In genomic region chr17:45409659-45410076, GRCh38 we compare ENCODE assay signal across 8 cellular contexts. TPM values are rescaled to one million over a fixed set of nuclear protein-coding genes. Genes with fewer than 3 reads are reported as not detected.
DNase-seq lines count a peak whose midpoint lies in the region; ATAC-seq and TF ChIP-seq lines count a peak whose summit lies in the region.

No MANE protein-coding gene starts in this region.

- H3K9me3 ChIP-seq in thymus (ENCODE audit: control insufficient read depth) = peaks cover 2% of the 10 kb centered on the region

- DNase-seq in activated CD8-positive, alpha-beta memory T cell treated with anti-CD3 and anti-CD28 coated beads for 24 hours = peak; percentile 70
- DNase-seq in activated CD8-positive, alpha-beta memory T cell treated with anti-CD3 and anti-CD28 coated beads, Interleukin-2, amount 50 U/mL, for 48 hours = no peak
- DNase-seq in globus pallidus (ENCODE audit: low spot score) (no peak), NCI-H446 (lab: John Stamatoyannopoulos, UW) (no peak)

- no peak for TF ChIP-seq CTCF in VCaP (conservative IDR thresholded peaks at IDR 0.05)

- WGBS in thymus = 13% methylated on average over 5 of the region's 5 CpGs

- H3K27me3 ChIP-seq in layer of hippocampus (ENCODE audit: control insufficient read depth, insufficient read depth, low read length) = no peaks in the 10 kb centered on the region
- H3K27me3 ChIP-seq in thymus (ENCODE audit: control insufficient read depth, insufficient read depth) = no peaks in the 10 kb centered on the region

- H3K27ac ChIP-seq in VCaP (peak overlapping the region; percentile 9; the same call in 1 of the 2 replicates), layer of hippocampus (ENCODE audit: low read depth, low read length) (peak overlapping the region; percentile 76), thymus (ENCODE audit: low read depth) (peak overlapping the region; percentile 97)

- H3K4me1 ChIP-seq in thymus (ENCODE audit: control insufficient read depth, insufficient read depth, low read length) = peaks cover 36% of the 10 kb centered on the region

- peaks cover 16% of the 10 kb centered on the region for H3K36me3 ChIP-seq in thymus (ENCODE audit: control insufficient read depth, insufficient read depth)

- ATAC-seq in GM21786 (IDR thresholded peaks at IDR 0.05; ENCODE audit: unreplicated experiment) = no peak

- H3K4me3 ChIP-seq in thymus (ENCODE audit: low read length) = peak overlapping the region; percentile 72

RNA-seq across cellular contexts. Expression of gene ARHGAP27, which starts 23.0 kb away (rescaled TPM):
- polyA plus RNA-seq in thymus = 73.8 TPM

Comparison
In these comparisons a context has a peak if more than half of its experiments do, and no peak if none do; other contexts are left out.
1. H3K27ac ChIP-seq: peak in every context shown above with its lines; median percentile 97 in thymus; 76 in layer of hippocampus; 9 in VCaP.